ENCODE assay signal across 7 cellular contexts in the genomic region with DNA sequence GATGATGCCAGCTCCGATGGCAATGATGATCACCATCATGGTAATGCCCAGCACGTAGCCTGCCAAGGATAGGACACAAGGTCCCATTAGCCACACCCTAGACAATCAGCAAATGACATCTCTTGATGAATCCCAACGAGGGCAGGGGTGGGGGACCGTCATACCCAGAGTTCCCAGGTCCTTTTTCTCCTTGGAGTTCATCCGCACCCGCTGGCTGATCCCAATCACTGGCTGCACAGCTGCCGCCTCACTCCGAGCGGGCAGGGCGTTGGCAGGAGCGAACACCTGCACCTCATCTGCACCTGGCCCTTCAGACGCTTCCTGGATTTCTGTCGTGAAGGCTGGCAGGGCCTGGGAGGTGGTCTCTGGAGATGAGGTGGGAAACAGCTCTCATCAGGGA. TPM values are rescaled to one million over a fixed set of nuclear protein-coding genes. Genes with fewer than 3 reads are reported as not detected.
DNase-seq lines count a peak whose midpoint lies in the region; ATAC-seq and TF ChIP-seq lines count a peak whose summit lies in the region.

No MANE protein-coding gene starts in this region.

- H3F3A ChIP-seq in DOHH2 (ENCODE audit: control insufficient read depth, insufficient read depth): peaks cover 43% of the 10 kb centered on the region

- TF ChIP-seq EP300 in sigmoid colon (IDR thresholded peaks at IDR 0.05): no peak

- TF ChIP-seq POLR2A in sigmoid colon (IDR thresholded peaks at IDR 0.05): no peak

- ATAC-seq in GM18909 (IDR thresholded peaks at IDR 0.05; ENCODE audit: poor library complexity, unreplicated experiment): no peak

- intact Hi-C loops in sigmoid colon (cut with DNase I): loop anchor here (5.0 kb wide), 1 partner anchor 182 kb away; the partner anchor contains the start of gene SELENOM

- no peaks in the 10 kb centered on the region for H3K9me2 ChIP-seq in DOHH2 (replicated peaks; ENCODE audit: control insufficient read depth, low read length)

- H3K27ac ChIP-seq in DOHH2 (ENCODE audit: low read depth, low read length): peak overlapping the region; percentile 82
- peak overlapping the region; percentile 94 to 98 for H3K27ac ChIP-seq in coronary artery
- peak overlapping the region; percentile 92 to 98 (median 97) for H3K27ac ChIP-seq in sigmoid colon

- H3K4me2 ChIP-seq in DOHH2 (ENCODE audit: low read length): peak overlapping the region; percentile 89

- H3K4me3 ChIP-seq in DOHH2 (ENCODE audit: low read length) (peak overlapping the region; percentile 83), coronary artery (peak overlapping the region; percentile 80), sigmoid colon (peak overlapping the region in 3 of 4 donors; percentile 79 to 87 (median 84))

- DNase-seq in NCI-H345 treated with DMSO at 0.1 percent for 48 hours (lab: John Stamatoyannopoulos, UW; ENCODE audit: unreplicated experiment): peak; percentile 8
- no peak for DNase-seq in coronary artery (ENCODE audit: low spot score)
- DNase-seq in sigmoid colon: peak; percentile 67
- no peak for DNase-seq in D341Med (ENCODE audit: low spot score)
- no peak for DNase-seq in T-helper 9 cell

- no peaks in the 10 kb centered on the region for H4K20me1 ChIP-seq in DOHH2 (ENCODE audit: control insufficient read depth, insufficient read depth, low read depth, low read length)

- peaks cover 58% of the 10 kb centered on the region for H3K36me3 ChIP-seq in DOHH2 (ENCODE audit: control insufficient read depth, low read length)
- H3K36me3 ChIP-seq in sigmoid colon: peaks cover 21 to 47% (median 32%) of the 10 kb centered on the region in 4 donors

- no peaks in the 10 kb centered on the region for H3K9me3 ChIP-seq in DOHH2 (ENCODE audit: control insufficient read depth, insufficient read depth, low read length)
- no peaks in the 10 kb centered on the region for H3K9me3 ChIP-seq in sigmoid colon

- peaks cover 61% of the 10 kb centered on the region for H3K79me2 ChIP-seq in DOHH2 (ENCODE audit: control insufficient read depth, low read length)

- no peaks in the 10 kb centered on the region for H3K27me3 ChIP-seq in DOHH2 (ENCODE audit: control insufficient read depth, low read length)
- H3K27me3 ChIP-seq in sigmoid colon: no peaks in the 10 kb centered on the region

- 17 to 58% methylated on average over 13 of the region's 13 CpGs for WGBS in sigmoid colon, 2 donors

- peaks cover 76% of the 10 kb centered on the region for H3K4me1 ChIP-seq in DOHH2 (ENCODE audit: control insufficient read depth, low read length)
- peaks cover 0 to 80% (median 72%) of the 10 kb centered on the region in 4 donors for H3K4me1 ChIP-seq in sigmoid colon

- no peak for TF ChIP-seq CTCF in DOHH2 (IDR thresholded peaks at IDR 0.05; ENCODE audit: low read depth, low read length, poor library complexity, severe bottlenecking)
- TF ChIP-seq CTCF in coronary artery (IDR thresholded peaks at IDR 0.05): no peak
- no peak for TF ChIP-seq CTCF in sigmoid colon (IDR thresholded peaks at IDR 0.05)

RNA-seq across cellular contexts. Expression of gene PIK3IP1, which starts 3.0 kb away (rescaled TPM):
- 10 to 100 TPM; 32.4 to 55.0 (median 50.3) TPM for total RNA-seq in sigmoid colon
- 10 to 100 TPM in 1 of 3 donors, 1 to 10 TPM in 2; 5.8 to 87.6 (median 6.0) TPM for polyA plus RNA-seq in sigmoid colon

RNA-seq across cellular contexts. Expression of gene PATZ1, which starts 56.8 kb away (rescaled TPM):
- 10 to 100 TPM; 17.4 to 21.4 (median 19.9) TPM for total RNA-seq in sigmoid colon
- polyA plus RNA-seq in sigmoid colon: 10 to 100 TPM in 1 of 3 donors, 1 to 10 TPM in 2; 3.7 to 15.8 (median 4.8) TPM

Comparison
In these comparisons a context has a peak if more than half of its experiments do, and no peak if none do; other contexts are left out.
1. DNase-seq: peak in NCI-H345 treated with DMSO at 0.1 percent for 48 hours (single experiment) and sigmoid colon (single experiment); none in coronary artery (single experiment), D341Med (single experiment) and T-helper 9 cell (single experiment).
2. Peak in every context shown above with its lines, with median percentiles within 50 percentile points of each other: H3K27ac ChIP-seq and H3K4me3 ChIP-seq.